Comparison of ENCODE assay signal across 1 cellular context in genomic region chr2:45274190-45274926, GRCh38.
TF ChIP-seq lines count a peak whose summit lies in the region.

No MANE protein-coding gene starts in this region.

TF ChIP-seq in HepG2, 621 proteins besides CTCF, POLR2A, EP300 and RAD21 (continued from another document and continues in another):
- TF ChIP-seq ZNF407 (CRISPR knock-in tag; IDR thresholded peaks at IDR 0.05; ENCODE audit: not compliant biosample characterization) (peak; percentile 19), MXD3 (CRISPR knock-in tag; IDR thresholded peaks at IDR 0.05) (no peak), LCORL (IDR thresholded peaks at IDR 0.05) (peak; percentile 84), LCORL (CRISPR knock-in tag; IDR thresholded peaks at IDR 0.05) (peak; percentile 90), KAT2B (IDR thresholded peaks at IDR 0.05; ENCODE audit: borderline replicate concordance, low read depth, low read length) (no peak), ZNF333 (CRISPR knock-in tag; IDR thresholded peaks at IDR 0.05; ENCODE audit: borderline replicate concordance) (no peak), NR1H2 (CRISPR knock-in tag; IDR thresholded peaks at IDR 0.05; ENCODE audit: borderline replicate concordance, low read depth) (peak; percentile 66; the same call in 1 of the 2 replicates), SYNCRIP (IDR thresholded peaks at IDR 0.05; ENCODE audit: insufficient read depth, low read depth, low read length) (no peak), ZNF34 (CRISPR knock-in tag; IDR thresholded peaks at IDR 0.05; ENCODE audit: borderline replicate concordance) (no peak), IRF9 (CRISPR knock-in tag; IDR thresholded peaks at IDR 0.05; ENCODE audit: borderline replicate concordance) (peak; percentile 76), ZNF468 (CRISPR knock-in tag; IDR thresholded peaks at IDR 0.05) (no peak), ZNF263 (CRISPR knock-in tag; IDR thresholded peaks at IDR 0.05) (peak; percentile 62), ZNF883 (CRISPR knock-in tag; IDR thresholded peaks at IDR 0.05; ENCODE audit: not compliant biosample characterization) (no peak), ZNF850 (CRISPR knock-in tag; conservative IDR thresholded peaks at IDR 0.05) (no peak), ZNF318 (CRISPR knock-in tag; IDR thresholded peaks at IDR 0.05) (no peak), TARDBP (CRISPR knock-in tag; IDR thresholded peaks at IDR 0.05) (peak; percentile 96), TAF15 (IDR thresholded peaks at IDR 0.05; ENCODE audit: low read depth, low read length, poor library complexity, severe bottlenecking) (no peak), ZBTB25 (CRISPR knock-in tag; IDR thresholded peaks at IDR 0.05) (peak; percentile 38; the same call in 1 of the 2 replicates), KMT2B (CRISPR knock-in tag; IDR thresholded peaks at IDR 0.05) (no peak), DR1 (CRISPR knock-in tag; IDR thresholded peaks at IDR 0.05) (no peak; the same call in 1 of the 2 replicates), ZNF230 (CRISPR knock-in tag; IDR thresholded peaks at IDR 0.05) (no peak), CENPBD1 (CRISPR knock-in tag; IDR thresholded peaks at IDR 0.05; ENCODE audit: borderline replicate concordance, low read depth) (no peak), ZNF678 (CRISPR knock-in tag; IDR thresholded peaks at IDR 0.05) (no peak), ZNF7 (CRISPR knock-in tag; IDR thresholded peaks at IDR 0.05) (no peak), SAFB2 (CRISPR knock-in tag; IDR thresholded peaks at IDR 0.05; ENCODE audit: borderline replicate concordance, low read depth) (no peak), POLR2G (IDR thresholded peaks at IDR 0.05; ENCODE audit: low read depth, low read length) (peak; percentile 44), EED (CRISPR knock-in tag; IDR thresholded peaks at IDR 0.05) (no peak), ATRX (CRISPR knock-in tag; IDR thresholded peaks at IDR 0.05; ENCODE audit: borderline replicate concordance) (no peak), ZMYM4 (CRISPR knock-in tag; IDR thresholded peaks at IDR 0.05) (peak; percentile 89), MXD4 (CRISPR knock-in tag; IDR thresholded peaks at IDR 0.05) (0 out of 2 replicates have a peak, but pooled peaks have one; percentile 40), ARNT2 (CRISPR knock-in tag; IDR thresholded peaks at IDR 0.05; ENCODE audit: low read depth) (peak; percentile 75), ZNF879 (CRISPR knock-in tag; IDR thresholded peaks at IDR 0.05) (no peak), PRDM10 (CRISPR knock-in tag; IDR thresholded peaks at IDR 0.05; ENCODE audit: low read depth) (no peak), ZNF703 (CRISPR knock-in tag; IDR thresholded peaks at IDR 0.05; ENCODE audit: borderline replicate concordance) (peak; percentile 94; the same call in 1 of the 2 replicates), ZNF350 (CRISPR knock-in tag; IDR thresholded peaks at IDR 0.05; ENCODE audit: borderline replicate concordance, low read depth) (no peak), ZNF772 (CRISPR knock-in tag; IDR thresholded peaks at IDR 0.05) (no peak), TAF1 (CRISPR knock-in tag; IDR thresholded peaks at IDR 0.05) (no peak; the same call in 1 of the 2 replicates), ZNF766 (CRISPR knock-in tag; IDR thresholded peaks at IDR 0.05; ENCODE audit: borderline replicate concordance) (peak; percentile 60; the same call in 1 of the 2 replicates)
